Comparison of ENCODE assay signal across 9 cellular contexts in genomic region chr10:104327745-104328635, GRCh38. TPM values are rescaled to one million over a fixed set of nuclear protein-coding genes. Genes with fewer than 3 reads are reported as not detected.
A peak's percentile ranks its signal among the peaks of the same experiment; 100 is the strongest.
DNase-seq lines count a peak whose midpoint lies in the region; FAIRE-seq and TF ChIP-seq lines count a peak whose summit lies in the region.
"Had no signal": no experiment of that assay in that cellular context is flagged by ENCODE, and none has a peak within 500 bp of the region (broad histone marks: within the 10 kb centered on the region; RNA-seq: fewer than 3 reads in every experiment).

No MANE protein-coding gene starts in this region.

- peaks cover 92% of the 10 kb centered on the region for H3K79me2 ChIP-seq in astrocyte (ENCODE audit: insufficient read depth, low read length)

- H3K27me3 ChIP-seq in astrocyte (ENCODE audit: insufficient read depth, low read length) (no peaks in the 10 kb centered on the region), spleen (replicated peaks in 1 of 7) (no peaks in the 10 kb centered on the region)
- H3K27me3 ChIP-seq: pancreas had no signal

- H3K27ac ChIP-seq in astrocyte (ENCODE audit: low read depth, low read length) (peak overlapping the region; percentile 99), spleen (peak overlapping the region; percentile 68 to 100 (median 86))

- H2AFZ ChIP-seq in astrocyte (ENCODE audit: low read depth, low read length), result no peak overlapping the region

- TF ChIP-seq CTCF in astrocyte (IDR thresholded peaks at IDR 0.05; ENCODE audit: insufficient read depth, low read depth, low read length) (no peak), spleen (IDR thresholded peaks at IDR 0.05 in 8 of 11, conservative IDR thresholded peaks at IDR 0.05 in 3 of 11) (peak in 1 of 11 experiments; percentile 12)

- H3K9ac ChIP-seq in astrocyte (ENCODE audit: low read length), result peak overlapping the region; percentile 95

- 22 to 33% (median 28%) methylated on average over 15 to 20 of the region's 20 CpGs for WGBS in spleen, 5 donors

- H3K4me1 ChIP-seq in astrocyte (ENCODE audit: insufficient read depth, low read length) (peaks cover 75% of the 10 kb centered on the region), spleen (peaks cover 97 to 100% (median 100%) of the 10 kb centered on the region in 6 donors)

- intact Hi-C loops in spleen (cut with DNase I; ENCODE audit: low total_unique reads), result no loop called here

- peaks cover 70% of the 10 kb centered on the region for H3K4me1 Mint-ChIP-seq in astrocyte (ENCODE audit: low read depth, unreplicated experiment)

- H3K27ac Mint-ChIP-seq in astrocyte (ENCODE audit: unreplicated experiment), result peak overlapping the region; percentile 98

- peak overlapping the region; percentile 87 for H3K4me2 ChIP-seq in astrocyte (ENCODE audit: low read length)

- peaks cover 84% of the 10 kb centered on the region for H4K20me1 ChIP-seq in astrocyte (ENCODE audit: insufficient read depth, low read length)

- peak; percentile 45 for FAIRE-seq in astrocyte (lab: Jason Lieb, UNC)
- FAIRE-seq: pancreas had no signal

- no peaks in the 10 kb centered on the region for H3K27me3 Mint-ChIP-seq in astrocyte (ENCODE audit: low read depth, unreplicated experiment)

- peak overlapping the region; percentile 81 for H3K4me3 Mint-ChIP-seq in astrocyte (ENCODE audit: unreplicated experiment)

- H3K36me3 Mint-ChIP-seq in astrocyte (ENCODE audit: low read depth, unreplicated experiment), result peaks cover 4% of the 10 kb centered on the region

- peak; percentile 62 for DNase-seq in AG20443 (ENCODE audit: low spot score)
- peak; percentile 78 to 87 for DNase-seq in Kasumi-1 (lab: John Stamatoyannopoulos, UW)
- peak; percentile 87 for DNase-seq in astrocyte (ENCODE audit: low read depth)
- peak; percentile 49 for DNase-seq in iPS-NIHi11 (ENCODE audit: low spot score)
- DNase-seq in spleen, result peak; percentile 79
- no peak for DNase-seq in HK-2 (ENCODE audit: unreplicated experiment)
- DNase-seq in NCI-H526 (lab: John Stamatoyannopoulos, UW), result no peak
- DNase-seq in ACHN, result no peak

- TF ChIP-seq POLR2A in spleen (IDR thresholded peaks at IDR 0.05), result no peak

- peaks cover 5% of the 10 kb centered on the region for H3K36me3 ChIP-seq in astrocyte (ENCODE audit: insufficient read depth, low read length)
- H3K36me3 ChIP-seq in spleen, result peaks cover 0 to 24% (median 0%) of the 10 kb centered on the region in 6 donors
- H3K36me3 ChIP-seq: pancreas had no signal

- in situ Hi-C loops in ACHN (cut with HindIII; ENCODE audit: low pct_ligation_motif_present, low pct_unique_long_range_greater_than_20kb, low sequenced_read_pairs), result no loop called here

- H3K9me3 ChIP-seq in astrocyte (ENCODE audit: insufficient read depth, low read depth, low read length) (no peaks in the 10 kb centered on the region), spleen (no peaks in the 10 kb centered on the region)
- H3K9me3 ChIP-seq: pancreas had no signal

- peak overlapping the region; percentile 42 for H3K4me3 ChIP-seq in astrocyte (ENCODE audit: insufficient read depth, low read depth, low read length)
- peak overlapping the region in 4 of 8 donors; percentile 7 to 56 (median 10) for H3K4me3 ChIP-seq in spleen
- H3K4me3 ChIP-seq: pancreas had no signal

- H3K9me3 Mint-ChIP-seq in astrocyte (ENCODE audit: unreplicated experiment), result peaks cover 2% of the 10 kb centered on the region

RNA-seq across cellular contexts. Expression of gene ITPRIP, which starts 10.3 kb away (rescaled TPM):
- total RNA-seq in astrocyte, result 21.7 and 21.9 TPM in 2 replicates
- total RNA-seq in spleen, result 10 to 100 TPM; 21.6 to 37.8 (median 32.3) TPM
- polyA plus RNA-seq in spleen, result 1 to 10 TPM; 7.2 to 9.5 (median 8.5) TPM

RNA-seq across cellular contexts. Expression of gene CFAP58, which starts 25.6 kb away (rescaled TPM):
- 0.82 and 0.86 TPM in 2 replicates for total RNA-seq in astrocyte
- total RNA-seq in spleen, result 1 to 10 TPM in 1 of 7 donors, under 1 TPM in 5, not detected in 1; 0.37 to 1.4 (median 0.46) TPM
- under 1 TPM; 0.10 to 0.36 (median 0.15) TPM for polyA plus RNA-seq in spleen

RNA-seq across cellular contexts. Expression of gene GSTO2, which starts 59.0 kb away (rescaled TPM):
- total RNA-seq in astrocyte (1.2 and 1.9 TPM in 2 replicates), spleen (1 to 10 TPM in 1 of 7 donors, under 1 TPM in 6; 0.32 to 1.4 (median 0.77) TPM)
- polyA plus RNA-seq in spleen, result under 1 TPM; 0.91 to 0.99 (median 0.91) TPM

Comparison
In these comparisons a context has a peak if more than half of its experiments do, and no peak if none do; other contexts are left out.
1. DNase-seq: peak in AG20443 (single experiment), Kasumi-1 (2 of 2), astrocyte (single experiment), iPS-NIHi11 (single experiment) and spleen (single experiment); none in HK-2 (single experiment), NCI-H526 (0 of 2) and ACHN (single experiment).